ENCODE assay signal across 2 cellular contexts in genomic region chr11:72234514-72234830, GRCh38.
A peak's percentile ranks its signal among the peaks of the same experiment; 100 is the strongest.
TF ChIP-seq lines count a peak whose summit lies in the region.

No MANE protein-coding gene starts in this region.

TF ChIP-seq in SK-N-SH, 30 proteins besides CTCF, POLR2A, EP300 and RAD21 (continued from another document):
- TF ChIP-seq, protein P1, sequence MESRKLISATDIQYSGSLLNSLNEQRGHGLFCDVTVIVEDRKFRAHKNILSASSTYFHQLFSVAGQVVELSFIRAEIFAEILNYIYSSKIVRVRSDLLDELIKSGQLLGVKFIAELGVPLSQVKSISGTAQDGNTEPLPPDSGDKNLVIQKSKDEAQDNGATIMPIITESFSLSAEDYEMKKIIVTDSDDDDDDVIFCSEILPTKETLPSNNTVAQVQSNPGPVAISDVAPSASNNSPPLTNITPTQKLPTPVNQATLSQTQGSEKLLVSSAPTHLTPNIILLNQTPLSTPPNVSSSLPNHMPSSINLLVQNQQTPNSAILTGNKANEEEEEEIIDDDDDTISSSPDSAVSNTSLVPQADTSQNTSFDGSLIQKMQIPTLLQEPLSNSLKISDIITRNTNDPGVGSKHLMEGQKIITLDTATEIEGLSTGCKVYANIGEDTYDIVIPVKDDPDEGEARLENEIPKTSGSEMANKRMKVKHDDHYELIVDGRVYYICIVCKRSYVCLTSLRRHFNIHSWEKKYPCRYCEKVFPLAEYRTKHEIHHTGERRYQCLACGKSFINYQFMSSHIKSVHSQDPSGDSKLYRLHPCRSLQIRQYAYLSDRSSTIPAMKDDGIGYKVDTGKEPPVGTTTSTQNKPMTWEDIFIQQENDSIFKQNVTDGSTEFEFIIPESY (IDR thresholded peaks at IDR 0.05; ENCODE audit: borderline replicate concordance, low read depth), result no peak
- no peak for TF ChIP-seq POLR2AphosphoS5 (IDR thresholded peaks at IDR 0.05; ENCODE audit: low read depth, low read length)
- no peak for TF ChIP-seq GABPA (IDR thresholded peaks at IDR 0.05; ENCODE audit: low read depth)

TF ChIP-seq in HEK293, 187 proteins besides CTCF, POLR2A, EP300 and RAD21 (continued from another document):
- 0 out of 2 replicates have a peak, but pooled peaks have one; percentile 44 for TF ChIP-seq ZSCAN4 (tag by site-specific recombination; IDR thresholded peaks at IDR 0.05)
- TF ChIP-seq ZNF76 (tag by site-specific recombination; IDR thresholded peaks at IDR 0.05; ENCODE audit: borderline replicate concordance, low read depth), result no peak
- TF ChIP-seq ZNF610 (tag by site-specific recombination; IDR thresholded peaks at IDR 0.05; ENCODE audit: borderline replicate concordance), result no peak
- no peak for TF ChIP-seq GLIS2 (tag by site-specific recombination; IDR thresholded peaks at IDR 0.05)
- no peak for TF ChIP-seq ZNF747 (tag by site-specific recombination; IDR thresholded peaks at IDR 0.05)
- TF ChIP-seq ZNF350 (tag by site-specific recombination; IDR thresholded peaks at IDR 0.05), result no peak
- no peak for TF ChIP-seq ZNF701 (tag by site-specific recombination; IDR thresholded peaks at IDR 0.05)
- TF ChIP-seq ZNF664 (tag by site-specific recombination; IDR thresholded peaks at IDR 0.05), result no peak
- no peak for TF ChIP-seq ZFP69B (tag by site-specific recombination; IDR thresholded peaks at IDR 0.05)
